8 cellular contexts compared by ENCODE assay signal in the genomic region with DNA sequence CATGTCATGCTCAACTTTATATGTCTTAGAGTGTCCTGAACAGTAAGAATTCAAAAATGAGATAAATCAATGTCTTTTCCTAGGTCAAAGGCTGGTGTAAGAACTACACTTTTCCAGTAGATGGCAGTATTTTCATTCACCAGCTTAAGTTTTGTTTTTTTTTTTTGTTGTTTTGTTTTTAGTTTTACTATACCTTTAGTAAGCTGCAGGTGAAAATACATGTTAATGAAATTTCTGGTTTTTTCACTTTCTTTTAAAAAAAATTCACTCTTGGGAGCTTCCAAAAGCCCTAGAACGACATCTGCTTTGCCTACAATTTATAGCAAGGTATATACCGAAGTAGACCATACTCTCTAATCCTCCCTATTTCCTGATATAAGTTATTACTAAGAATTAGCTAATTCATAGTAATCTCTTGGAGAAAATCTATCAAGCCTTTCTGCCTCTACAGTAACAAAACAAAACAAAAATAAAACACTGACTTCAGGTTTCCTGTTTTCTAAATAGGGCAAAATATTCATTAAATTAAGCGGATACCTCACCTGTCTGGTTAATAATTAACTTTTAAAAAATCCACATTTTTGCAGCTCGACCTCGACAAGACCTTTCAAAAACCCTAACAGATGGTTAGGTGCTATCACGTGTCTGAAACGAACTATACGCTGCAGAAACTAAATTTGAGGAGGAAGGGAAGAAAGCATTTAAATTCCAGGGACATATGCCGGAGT. TPM values are rescaled to one million over a fixed set of nuclear protein-coding genes. Genes with fewer than 3 reads are reported as not detected.
A peak's percentile ranks its signal among the peaks of the same experiment; 100 is the strongest.
DNase-seq lines count a peak whose midpoint lies in the region; ATAC-seq, FAIRE-seq and TF ChIP-seq lines count a peak whose summit lies in the region.

No MANE protein-coding gene starts in this region.

- H3K4me2 ChIP-seq in K562 (ENCODE audit: insufficient read depth, low read length), result peak overlapping the region; percentile 76; the same call in 1 of the 2 replicates

- H3K4me1 ChIP-seq in K562 (replicated peaks in 1 of 2; ENCODE audit: control insufficient read depth in 2 of 2, insufficient read depth in 2 of 2, low read length in 2 of 2), result peaks cover 8 to 39% of the 10 kb centered on the region in 2 experiments; a peak in 4 of 5 replicates
- H3K4me1 ChIP-seq in testis, result peaks cover 5% of the 10 kb centered on the region

- peak overlapping the region; percentile 76 for H2AFZ ChIP-seq in K562 (ENCODE audit: low read depth, low read length)

- H3K79me2 ChIP-seq in K562 (ENCODE audit: control insufficient read depth, insufficient read depth, low read length), result peaks cover 20% of the 10 kb centered on the region

- intact Hi-C loops in K562 (cut with micrococcal nuclease), result loop anchor here (1.0 to 2.0 kb wide), 5 partner anchors 127 to 243 kb away; no protein-coding TSS in a partner anchor
- intact Hi-C loops in testis (cut with DNase I; ENCODE audit: low total_unique reads), result no loop called here

- FAIRE-seq in K562 (lab: Jason Lieb, UNC), result peak; percentile 49

- peak overlapping the region; percentile 62; the same call in 1 of the 2 replicates for H3K4me3 ChIP-seq in GM12864 (ENCODE audit: low read depth, low read length)
- H3K4me3 ChIP-seq in K562, result no peak overlapping the region
- H3K4me3 ChIP-seq in testis, result peak overlapping the region in 1 of 2 donors; percentile 82

- peak; percentile 54 to 75 for TF ChIP-seq RAD21 in K562 (CRISPR knock-in tag; conservative IDR thresholded peaks at IDR 0.05 in 1 of 2, IDR thresholded peaks at IDR 0.05 in 1 of 2)

- POLR2A ChIA-PET in K562 (lab: Yijun Ruan, JAX), result no interaction called here

- H3K9me1 ChIP-seq in K562 (ENCODE audit: control insufficient read depth, insufficient read depth, low read length), result no peaks in the 10 kb centered on the region

- H3K27ac ChIP-seq in K562 (ENCODE audit: extremely low read depth, low read depth, low read length), result peak overlapping the region; percentile 81; the same call in 1 of the 3 replicates
- peak overlapping the region; percentile 96 to 98 for H3K27ac ChIP-seq in testis

- in situ Hi-C loops in K562 (cut with MboI), result no loop called here

- no peak for TF ChIP-seq EP300 in K562 (IDR thresholded peaks at IDR 0.05; ENCODE audit: low read length)

- H3K9ac ChIP-seq in K562 (ENCODE audit: insufficient read depth in 1 of 2, low read depth in 2 of 2, low read length in 2 of 2), result peak overlapping the region in 1 of 2 experiments; percentile 59; a peak in 1 of 4 replicates

- peak; percentile 26 for DNase-seq in AG08396 (ENCODE audit: low spot score)
- no peak for DNase-seq in GM12864 (ENCODE audit: low read depth)
- DNase-seq in NCI-H2171 (lab: John Stamatoyannopoulos, UW), result peak; percentile 37
- DNase-seq in K562 (ENCODE audit: extremely low read depth in 1 of 4, low spot score in 3 of 4), result peak in 3 of 4 experiments; percentile 13 to 38 (median 15)
- DNase-seq in kidney tubule cell (ENCODE audit: low spot score), result peak; percentile 65
- no peak for DNase-seq in testis
- no peak for DNase-seq in islet precursor cell

- no TSS peak for BruUV-seq in K562 (replicated peaks; lab: Mats Ljungman, UMichigan)

- TF ChIP-seq POLR2A in K562 (conservative IDR thresholded peaks at IDR 0.05) (no peak), testis (IDR thresholded peaks at IDR 0.05) (no peak)

- H3K27me3 ChIP-seq in K562 (ENCODE audit: control insufficient read depth in 2 of 2, insufficient read depth in 2 of 2, low read length in 2 of 2) (no peaks in the 10 kb centered on the region), testis (no peaks in the 10 kb centered on the region)

- no peak for ATAC-seq in K562
- ATAC-seq in HG03159 (IDR thresholded peaks at IDR 0.05; ENCODE audit: unreplicated experiment), result no peak

- H4K20me1 ChIP-seq in K562 (replicated peaks; ENCODE audit: control insufficient read depth, insufficient read depth, low read length), result no peaks in the 10 kb centered on the region

- TF ChIP-seq CTCF in GM12864 (IDR thresholded peaks at IDR 0.05; ENCODE audit: low read depth, low read length, missing control alignments) (peak; percentile 61), K562 (IDR thresholded peaks at IDR 0.05 in 2 of 3, conservative IDR thresholded peaks at IDR 0.05 in 1 of 3; ENCODE audit: insufficient read depth in 2 of 3, low read depth in 1 of 3, low read length in 3 of 3) (peak; percentile 40 to 77 (median 52); a peak in 5 of 6 replicates), testis (IDR thresholded peaks at IDR 0.05) (peak; percentile 50 to 91 (median 64))

- H3K9me3 ChIP-seq in K562 (replicated peaks; ENCODE audit: control insufficient read depth, insufficient read depth, low read depth, low read length), result no peaks in the 10 kb centered on the region
- no peaks in the 10 kb centered on the region for H3K9me3 ChIP-seq in testis

- 35% methylated on average over 9 of the region's 9 CpGs for WGBS in K562 (ENCODE audit: insufficient coverage, low coverage, missing lambda C conversion rate)
- WGBS in testis, 2 donors, result 5 to 6% methylated on average over 9 of the region's 9 CpGs

- CTCF ChIA-PET in K562 (lab: Yijun Ruan, JAX; ENCODE audit: low intra/inter-chr PET ratio), result interaction anchor here (0.6 to 4.2 kb wide), 12 partner anchors 79 to 597 kb away, joined by 3 to 52 read pairs (median 4); a partner anchor contains a TSS

- H3K36me3 ChIP-seq in K562 (ENCODE audit: control insufficient read depth, insufficient read depth, low read length), result peaks cover 4% of the 10 kb centered on the region; the same call in 1 of the 3 replicates
- no peaks in the 10 kb centered on the region for H3K36me3 ChIP-seq in testis (ENCODE audit: low read depth, missing control alignments)

TF ChIP-seq in K562, 482 proteins besides CTCF, POLR2A, EP300 and RAD21 (continues in another document):
- peak; percentile 57 for TF ChIP-seq MEIS2 (IDR thresholded peaks at IDR 0.05; ENCODE audit: partially characterized antibody)
- TF ChIP-seq ZNF384 (IDR thresholded peaks at IDR 0.05; ENCODE audit: low read depth, low read length), result peak; percentile 93

RNA-seq across cellular contexts. Expression of a gene that starts 2.7 kb away (rescaled TPM):
- total RNA-seq in K562 (2011; cell fraction: chromatin; rRNA removed; ENCODE audit: low replicate concordance), result 45.6 and 45.9 TPM in 2 replicates
- 19.3 and 20.0 TPM in 2 replicates for total RNA-seq in K562 (2011; cell fraction: nucleolus; rRNA removed)
- 26.3 and 45.6 TPM in 2 replicates for total RNA-seq in K562 (2011; cell fraction: nucleoplasm; rRNA removed)
- 3.2 and 3.8 TPM in 2 replicates for total RNA-seq in K562 (2014; rRNA removed)
- 4.1 and 4.6 TPM in 2 replicates for total RNA-seq in K562 (2014; rRNA removed; fragmentation: Illumina TruSeq; extraction: Trizol)
- total RNA-seq in K562 (2015; rRNA removed; fragmentation: Illumina TruSeq; extraction: Trizol), result 3.3 and 4.0 TPM in 2 replicates
- 6.8 TPM in 2 replicates for total RNA-seq in K562 (2021)
- polyA plus RNA-seq in K562 (2011; rRNA removed), result 3.4 and 3.9 TPM in 2 replicates
- 3.2 and 3.5 TPM in 2 replicates for polyA plus RNA-seq in K562 (2011; cell fraction: cytosol; rRNA removed)
- 15.6 and 27.5 TPM in 2 replicates for polyA plus RNA-seq in K562 (2011; cell fraction: nucleus; rRNA removed)
- 6.0 and 6.1 TPM in 2 replicates for polyA plus RNA-seq in K562 (2012)
- 4.1 and 4.6 TPM in 2 replicates for polyA plus RNA-seq in K562 (2014; fragmentation: Illumina TruSeq; extraction: Trizol)
- polyA plus RNA-seq in K562 (2014; fragmentation: Nextera tagmentation; extraction: Ambion mirVana), result 1 to 10 TPM in 1 of 2 experiments, under 1 TPM in 1; 0.66 to 1.9 TPM
- 3.0 and 3.5 TPM in 2 replicates for polyA plus RNA-seq in K562 (2014; rRNA removed)
- polyA minus RNA-seq in K562 (2011; rRNA and poly(A)+ RNA removed), result 14.9 and 15.7 TPM in 2 replicates
- 6.8 and 10.1 TPM in 2 replicates for polyA minus RNA-seq in K562 (2011; cell fraction: cytosol; rRNA and poly(A)+ RNA removed)
- polyA minus RNA-seq in K562 (2011; cell fraction: nucleus; rRNA and poly(A)+ RNA removed), result 20.5 and 27.5 TPM in 2 replicates
- 100 to 1,000 TPM; 103 to 259 TPM for total RNA-seq in testis
- 369 TPM for polyA plus RNA-seq in testis (ENCODE audit: insufficient read depth, low read depth, low replicate concordance)

RNA-seq across cellular contexts. Expression of a gene that starts 54.5 kb away (rescaled TPM):
- total RNA-seq in K562 (2011; cell fraction: chromatin; rRNA removed; ENCODE audit: low replicate concordance), result 3.1 and 7.7 TPM in 2 replicates
- 2.0 and 3.3 TPM in 2 replicates for total RNA-seq in K562 (2011; cell fraction: nucleolus; rRNA removed)
- total RNA-seq in K562 (2011; cell fraction: nucleoplasm; rRNA removed), result 4.2 and 7.3 TPM in 2 replicates
- 1.9 and 3.0 TPM in 2 replicates for total RNA-seq in K562 (2014; rRNA removed)
- 4.7 and 4.8 TPM in 2 replicates for total RNA-seq in K562 (2014; rRNA removed; fragmentation: Illumina TruSeq; extraction: Trizol)
- total RNA-seq in K562 (2015; rRNA removed; fragmentation: Illumina TruSeq; extraction: Trizol), result 3.3 and 3.7 TPM in 2 replicates
- total RNA-seq in K562 (2021), result 4.6 and 7.6 TPM in 2 replicates
- 4.3 and 7.1 TPM in 2 replicates for polyA plus RNA-seq in K562 (2011; rRNA removed)
- polyA plus RNA-seq in K562 (2011; cell fraction: cytosol; rRNA removed), result 0.64 and 1.1 TPM in 2 replicates
- 1.6 and 2.0 TPM in 2 replicates for polyA plus RNA-seq in K562 (2011; cell fraction: nucleus; rRNA removed)
- polyA plus RNA-seq in K562 (2012), result 6.2 and 6.8 TPM in 2 replicates
- 2.4 and 3.5 TPM in 2 replicates for polyA plus RNA-seq in K562 (2014; fragmentation: Illumina TruSeq; extraction: Trizol)
- 10 to 100 TPM; 13.5 to 15.8 TPM for polyA plus RNA-seq in K562 (2014; fragmentation: Nextera tagmentation; extraction: Ambion mirVana)
- polyA plus RNA-seq in K562 (2014; rRNA removed), result 2.3 and 2.8 TPM in 2 replicates
- polyA minus RNA-seq in K562 (2011; rRNA and poly(A)+ RNA removed), result 2.2 and 5.4 TPM in 2 replicates
- 1.2 TPM in 1 of 2 replicates, not detected in the other for polyA minus RNA-seq in K562 (2011; cell fraction: cytosol; rRNA and poly(A)+ RNA removed)
- 1.3 and 1.6 TPM in 2 replicates for polyA minus RNA-seq in K562 (2011; cell fraction: nucleus; rRNA and poly(A)+ RNA removed)
- 10 to 100 TPM; 29.4 to 31.4 TPM for total RNA-seq in testis
- 79.6 TPM for polyA plus RNA-seq in testis (ENCODE audit: insufficient read depth, low read depth, low replicate concordance)

Comparison
In these comparisons a context has a peak if more than half of its experiments do, and no peak if none do; other contexts are left out.
1. DNase-seq: peak in AG08396 (single experiment), NCI-H2171 (single experiment), K562 (3 of 4) and kidney tubule cell (single experiment); none in GM12864 (single experiment), testis (single experiment) and islet precursor cell (single experiment).
2. Peak in every context shown above with its lines, with median percentiles within 50 percentile points of each other: CTCF ChIP-seq.